In genomic region chr18:10141559-10141958, GRCh38 we compare ENCODE assay signal across 21 cellular contexts.
DNase-seq lines count a peak whose midpoint lies in the region; ATAC-seq and TF ChIP-seq lines count a peak whose summit lies in the region.
"Had no signal": no experiment of that assay in that cellular context is flagged by ENCODE, and none has a peak within 500 bp of the region (broad histone marks: within the 10 kb centered on the region; RNA-seq: fewer than 3 reads in every experiment).

No MANE protein-coding gene starts in this region.

- H3K9me3 Mint-ChIP-seq in chondrocyte (ENCODE audit: low read depth) (no peaks in the 10 kb centered on the region), mesothelial cell of epicardium (no peaks in the 10 kb centered on the region)
- H3K9me3 Mint-ChIP-seq: activated CD4-positive, alpha-beta memory T cell treated with anti-CD3 and anti-CD28 coated beads for 36 hours; naive thymus-derived CD8-positive, alpha-beta T cell; T-helper 1 cell treated with Interleukin-12 subunit alpha and Interleukin-12 subunit beta and Interleukin-4 antibody, amounts not matched to agents 30 μg/mL and 1 μg/mL, for 36 hours had no signal

- H3K27me3 Mint-ChIP-seq in chondrocyte (ENCODE audit: low read depth) (no peaks in the 10 kb centered on the region), mesothelial cell of epicardium (ENCODE audit: low read depth) (no peaks in the 10 kb centered on the region)
- H3K27me3 Mint-ChIP-seq: activated CD4-positive, alpha-beta memory T cell treated with anti-CD3 and anti-CD28 coated beads for 36 hours had no signal

- DNase-seq in Right ventricle myocardium inferior (ENCODE audit: missing footprints) (no peak), cardiac septum (ENCODE audit: low spot score) (no peak), chondrocyte (ENCODE audit: low spot score) (no peak), mesothelial cell of epicardium (ENCODE audit: low spot score in 2 of 2, unreplicated experiment in 2 of 2) (no peak), globus pallidus (ENCODE audit: low spot score) (no peak), neuronal stem cell (ENCODE audit: low spot score) (no peak), coronary artery (ENCODE audit: low spot score) (no peak)
- DNase-seq: activated CD4-positive, alpha-beta memory T cell treated with anti-CD3 and anti-CD28 coated beads for 36 hours; activated naive CD4-positive, alpha-beta T cell treated with Interleukin-2 at 50 U/mL for 16 hours; activated T-cell treated with anti-CD3 and anti-CD28 coated beads, Interleukin-2, amount 50 U/mL, for 1 hour; foreskin melanocyte; naive thymus-derived CD8-positive, alpha-beta T cell; NCI-H1092; NCI-H2081 treated with DMSO at 0.1 percent for 48 hours; thyroid gland had no signal

- no peak overlapping the region for H3K23ac ChIP-seq in neuronal stem cell (ENCODE audit: low read depth, low read length, poor library complexity)

- H3K4me3 Mint-ChIP-seq in chondrocyte (ENCODE audit: unreplicated experiment), result no peak overlapping the region
- no peak overlapping the region for H3K4me3 Mint-ChIP-seq in mesothelial cell of epicardium
- H3K4me3 Mint-ChIP-seq: activated CD4-positive, alpha-beta memory T cell treated with anti-CD3 and anti-CD28 coated beads for 36 hours; naive thymus-derived CD8-positive, alpha-beta T cell; stimulated activated effector memory CD8-positive, alpha-beta T cell treated with anti-CD3 and anti-CD28 coated beads, Interleukin-12 subunit alpha, Interleukin-12 subunit beta, amount 100 ng/mL, for 72 hours; T-helper 1 cell treated with Interleukin-12 subunit alpha and Interleukin-12 subunit beta and Interleukin-4 antibody, amounts not matched to agents 30 μg/mL and 1 μg/mL, for 36 hours had no signal

- TF ChIP-seq CTCF in chondrocyte (IDR thresholded peaks at IDR 0.05), result no peak
- no peak for TF ChIP-seq CTCF in mesothelial cell of epicardium (IDR thresholded peaks at IDR 0.05; ENCODE audit: unreplicated experiment)
- no peak for TF ChIP-seq CTCF in coronary artery (IDR thresholded peaks at IDR 0.05)

- H2BK120ac ChIP-seq in neuronal stem cell (ENCODE audit: low read depth, low read length), result no peak overlapping the region

- H4K8ac ChIP-seq in neuronal stem cell (ENCODE audit: low read depth, low read length), result no peak overlapping the region

- H4K91ac ChIP-seq in neuronal stem cell (ENCODE audit: low read depth, low read length, poor library complexity), result no peak overlapping the region

- peaks cover 60% of the 10 kb centered on the region for H3K4me1 Mint-ChIP-seq in chondrocyte (ENCODE audit: low read depth)
- peaks cover 35% of the 10 kb centered on the region for H3K4me1 Mint-ChIP-seq in mesothelial cell of epicardium
- H3K4me1 Mint-ChIP-seq: stimulated activated effector memory CD8-positive, alpha-beta T cell treated with anti-CD3 and anti-CD28 coated beads, Interleukin-12 subunit alpha, Interleukin-12 subunit beta, amount 100 ng/mL, for 72 hours had no signal

- H3K27ac Mint-ChIP-seq in chondrocyte (ENCODE audit: unreplicated experiment) (peak overlapping the region; percentile 92), mesothelial cell of epicardium (peak overlapping the region; percentile 60)
- H3K27ac Mint-ChIP-seq: activated CD4-positive, alpha-beta memory T cell treated with anti-CD3 and anti-CD28 coated beads for 36 hours; naive thymus-derived CD8-positive, alpha-beta T cell; stimulated activated effector memory CD8-positive, alpha-beta T cell treated with anti-CD3 and anti-CD28 coated beads, Interleukin-12 subunit alpha, Interleukin-12 subunit beta, amount 100 ng/mL, for 72 hours; T-helper 1 cell treated with Interleukin-12 subunit alpha and Interleukin-12 subunit beta and Interleukin-4 antibody, amounts not matched to agents 30 μg/mL and 1 μg/mL, for 36 hours had no signal

- H2AFZ ChIP-seq in neuronal stem cell (ENCODE audit: low read length), result no peak overlapping the region

- H3K4me1 ChIP-seq in urinary bladder (ENCODE audit: insufficient read depth) (peaks cover 2% of the 10 kb centered on the region), neuronal stem cell (ENCODE audit: control insufficient read depth in 2 of 2, insufficient read depth in 1 of 2, low read depth in 1 of 2, low read length in 2 of 2) (peaks cover 2 to 16% of the 10 kb centered on the region in 2 donors)
- H3K4me1 ChIP-seq: prostate gland had no signal

- H3K4me3 ChIP-seq in urinary bladder (ENCODE audit: low read depth, low read length) (no peak overlapping the region), neuronal stem cell (ENCODE audit: low read length in 2 of 2) (no peak overlapping the region), coronary artery (no peak overlapping the region)
- H3K4me3 ChIP-seq: BLaER1 treated with 17β-estradiol and CSF1 and Interleukin-3, amounts not matched to agents 10 nM and 100 nM; prostate gland; thyroid gland had no signal

- H2BK12ac ChIP-seq in neuronal stem cell (ENCODE audit: low read length), result no peak overlapping the region

- peaks cover 0 to 8% (median 0%) of the 10 kb centered on the region in 3 experiments for H3K27me3 ChIP-seq in neuronal stem cell (ENCODE audit: control insufficient read depth in 3 of 3, insufficient read depth in 3 of 3, low read depth in 1 of 3, low read length in 3 of 3)
- H3K27me3 ChIP-seq: BLaER1 treated with 17β-estradiol and CSF1 and Interleukin-3, amounts not matched to agents 10 nM and 100 nM; thyroid gland had no signal

- no peak overlapping the region for H3K4me2 ChIP-seq in neuronal stem cell (ENCODE audit: insufficient read depth, low read length, poor library complexity, severe bottlenecking)

- no peak overlapping the region for H2AK5ac ChIP-seq in neuronal stem cell (ENCODE audit: low read depth, low read length)

- no peak overlapping the region for H3K18ac ChIP-seq in neuronal stem cell (ENCODE audit: low read length)

- no peak overlapping the region for H3K14ac ChIP-seq in neuronal stem cell (ENCODE audit: low read length)

- H2BK15ac ChIP-seq in neuronal stem cell (ENCODE audit: low read length), result no peak overlapping the region

- WGBS in urinary bladder, result 90% methylated on average over 7 of the region's 7 CpGs
- WGBS in neuronal stem cell (ENCODE audit: extremely low coverage in 2 of 2, insufficient read length in 2 of 2, insufficient replicate concordance in 1 of 2), 2 donors, result no CpG with 5 or more reads among the region's 7 CpGs

- H3K9ac ChIP-seq in neuronal stem cell (ENCODE audit: low read depth, low read length, poor library complexity), result no peak overlapping the region
- H3K9ac ChIP-seq: BLaER1 treated with 17β-estradiol and CSF1 and Interleukin-3, amounts not matched to agents 10 nM and 100 nM had no signal

- H3K9me3 ChIP-seq in neuronal stem cell (replicated peaks in 1 of 2; ENCODE audit: control insufficient read depth in 2 of 2, insufficient read depth in 1 of 2, low read depth in 1 of 2, low read length in 2 of 2), result no peaks in the 10 kb centered on the region
- H3K9me3 ChIP-seq: BLaER1 treated with 17β-estradiol and CSF1 and Interleukin-3, amounts not matched to agents 10 nM and 100 nM; prostate gland; thyroid gland had no signal

- H2BK5ac ChIP-seq in neuronal stem cell (ENCODE audit: low read length), result no peak overlapping the region

- H3K79me1 ChIP-seq in neuronal stem cell (ENCODE audit: low read depth, low read length), result no peaks in the 10 kb centered on the region

- H3K36me3 Mint-ChIP-seq in chondrocyte (ENCODE audit: low read depth), result no peaks in the 10 kb centered on the region
- no peaks in the 10 kb centered on the region for H3K36me3 Mint-ChIP-seq in mesothelial cell of epicardium
- H3K36me3 Mint-ChIP-seq: activated CD4-positive, alpha-beta memory T cell treated with anti-CD3 and anti-CD28 coated beads for 36 hours; naive thymus-derived CD8-positive, alpha-beta T cell; stimulated activated effector memory CD8-positive, alpha-beta T cell treated with anti-CD3 and anti-CD28 coated beads, Interleukin-12 subunit alpha, Interleukin-12 subunit beta, amount 100 ng/mL, for 72 hours had no signal

- H3K36me3 ChIP-seq in urinary bladder (ENCODE audit: insufficient read depth) (no peaks in the 10 kb centered on the region), neuronal stem cell (replicated peaks in 1 of 2; ENCODE audit: control insufficient read depth in 2 of 2, insufficient read depth in 2 of 2, low read length in 2 of 2) (no peaks in the 10 kb centered on the region)
- H3K36me3 ChIP-seq: BLaER1 treated with 17β-estradiol and CSF1 and Interleukin-3, amounts not matched to agents 10 nM and 100 nM; prostate gland; thyroid gland had no signal

- H3K4ac ChIP-seq in neuronal stem cell (ENCODE audit: low read length), result no peak overlapping the region

- peak overlapping the region; percentile 18 for H3K27ac ChIP-seq in urinary bladder (ENCODE audit: low read depth)
- no peak overlapping the region for H3K27ac ChIP-seq in neuronal stem cell (replicated peaks; ENCODE audit: low read length)
- peak overlapping the region in 1 of 2 donors; percentile 37 for H3K27ac ChIP-seq in coronary artery
- H3K27ac ChIP-seq: BLaER1 treated with 17β-estradiol and CSF1 and Interleukin-3, amounts not matched to agents 10 nM and 100 nM; prostate gland; thyroid gland; VCaP had no signal

- intact Hi-C loops in Right ventricle myocardium inferior (cut with DNase I), result loop anchor here (10.0 kb wide), 1 partner anchor 87 kb away; no protein-coding TSS in a partner anchor
- intact Hi-C loops in cardiac septum (cut with DNase I), result loop anchor here (5.0 kb wide), 2 partner anchors 74 to 129 kb away; no protein-coding TSS in a partner anchor

- peak; percentile 27 for ATAC-seq in Right ventricle myocardium inferior
- ATAC-seq: naive thymus-derived CD8-positive, alpha-beta T cell; stimulated activated effector memory CD8-positive, alpha-beta T cell treated with anti-CD3 and anti-CD28 coated beads, Interleukin-12 subunit alpha, Interleukin-12 subunit beta, amount 100 ng/mL, for 72 hours had no signal
